8 cellular contexts compared by ENCODE assay signal in the genomic region with DNA sequence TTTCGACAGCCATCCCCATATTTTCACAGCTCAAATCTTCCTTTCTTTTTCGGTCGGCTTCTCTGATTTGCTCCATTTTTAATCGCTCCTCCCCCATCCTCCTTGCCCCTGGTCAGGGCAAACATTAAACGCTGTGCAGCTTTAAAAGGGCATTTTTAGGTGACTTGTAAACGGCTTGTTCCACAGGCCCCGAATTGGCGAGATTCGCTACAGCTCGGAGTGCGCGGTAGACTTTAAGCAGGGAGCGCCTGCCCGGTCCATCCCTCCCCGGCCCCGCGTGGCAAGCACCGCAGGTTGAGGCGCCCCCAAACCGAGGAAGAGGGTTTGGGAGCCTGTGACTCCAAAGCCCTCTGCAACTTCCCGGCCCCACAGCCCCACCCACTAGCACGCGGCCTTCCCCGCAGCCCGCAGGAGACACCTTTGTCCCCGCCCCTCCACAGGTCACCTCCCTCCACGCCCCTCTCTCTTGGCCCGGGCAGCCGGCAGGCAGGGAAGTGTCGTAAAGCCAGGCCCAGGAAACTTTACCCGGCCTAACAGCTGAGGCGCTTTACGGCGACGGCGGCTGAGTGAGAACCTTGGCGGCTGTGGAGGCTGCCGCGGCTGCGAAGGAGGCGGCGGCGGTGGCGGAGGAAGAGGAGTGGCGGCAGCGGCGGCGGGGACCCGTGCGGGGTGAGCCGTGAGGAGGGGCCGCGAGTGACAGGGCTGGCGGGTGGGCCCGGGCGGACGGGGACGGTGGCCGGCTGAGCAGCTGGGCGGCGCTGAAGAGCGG. TPM values are rescaled to one million over a fixed set of nuclear protein-coding genes. Genes with fewer than 3 reads are reported as not detected.
DNase-seq lines count a peak whose midpoint lies in the region; ATAC-seq and TF ChIP-seq lines count a peak whose summit lies in the region.

A gene (plus strand): TSS at position 550 of the 769 bp plus-strand sequence. CDS start 372 bp downstream, outside the sequence.

- H3K9ac ChIP-seq in IMR-90 (ENCODE audit: low read depth, low read length): peak within 1 kb of the TSS; percentile 81
- H3K9ac ChIP-seq in mucosa of rectum (ENCODE audit: low read depth in 1 of 2, low read length in 2 of 2): peak within 1 kb of the TSS; percentile 79 to 83

- H3K36me3 ChIP-seq in IMR-90 (ENCODE audit: control insufficient read depth, insufficient read depth, low read length) (no peaks in the 10 kb centered on the region), mucosa of rectum (ENCODE audit: control insufficient read depth in 2 of 2, insufficient read depth in 2 of 2, low read length in 2 of 2) (no peaks in the 10 kb centered on the region)

- TF ChIP-seq RAD21 in IMR-90 (IDR thresholded peaks at IDR 0.05; ENCODE audit: low read length): no peak

- H3K4me3 ChIP-seq in IMR-90 (ENCODE audit: insufficient read depth, low read depth, low read length) (peak within 1 kb of the TSS; percentile 60), mucosa of rectum (ENCODE audit: low read length in 2 of 2) (peak within 1 kb of the TSS; percentile 81 to 85)

- in situ Hi-C loops in IMR-90 (cut with MboI; ENCODE audit: low sequenced_read_pairs): no loop called here

- H3K27ac ChIP-seq in IMR-90 (ENCODE audit: insufficient read depth, low read length) (peak within 1 kb of the TSS; percentile 70), mucosa of rectum (ENCODE audit: low read depth in 2 of 2, low read length in 2 of 2) (peak within 1 kb of the TSS; percentile 85 to 87)

- POLR2A ChIA-PET in IMR-90 (lab: Charles Lee; ENCODE audit: unreplicated experiment): interaction anchor here (0.6 to 0.8 kb wide), 2 partner anchors 27 to 1637 kb away, joined by 3 to 4 read pairs; no protein-coding TSS in a partner anchor

- H3K18ac ChIP-seq in IMR-90 (ENCODE audit: low read depth, low read length): peak within 1 kb of the TSS; percentile 8; the same call in 1 of the 2 replicates

- no TSS peak for BruUV-seq in IMR-90 (replicated peaks; lab: Mats Ljungman, UMichigan)

- peaks cover 14% of the 10 kb centered on the region; the same call in 1 of the 2 replicates for H4K20me1 ChIP-seq in IMR-90 (ENCODE audit: insufficient read depth, low read length)

- H3K4me1 ChIP-seq in IMR-90 (ENCODE audit: control insufficient read depth, insufficient read depth, low read length) (peaks cover 3% of the 10 kb centered on the region), mucosa of rectum (ENCODE audit: control insufficient read depth in 2 of 2, insufficient read depth in 2 of 2, low read length in 2 of 2) (peaks cover 5 to 16% of the 10 kb centered on the region in 2 donors)

- peak within 1 kb of the TSS; percentile 69 for H4K91ac ChIP-seq in IMR-90 (ENCODE audit: insufficient read depth, low read depth, low read length)

- H2AK9ac ChIP-seq in IMR-90 (replicated peaks; ENCODE audit: low read depth, low read length, poor library complexity): peak within 1 kb of the TSS; percentile 95

- H2BK15ac ChIP-seq in IMR-90 (ENCODE audit: low read depth, low read length): peak within 1 kb of the TSS; percentile 79; the same call in 1 of the 3 replicates

- H2BK120ac ChIP-seq in IMR-90 (ENCODE audit: low read depth, low read length): peak within 1 kb of the TSS; percentile 71; the same call in 1 of the 2 replicates

- H2AK5ac ChIP-seq in IMR-90 (ENCODE audit: low read depth, low read length): peak within 1 kb of the TSS; percentile 49; the same call in 1 of the 2 replicates

- intact Hi-C loops in IMR-90 (cut with micrococcal nuclease): no loop called here

- no peak within 1 kb of the TSS for H2BK20ac ChIP-seq in IMR-90 (ENCODE audit: low read depth, low read length)

- no peak for TF ChIP-seq CTCF in IMR-90 (conservative IDR thresholded peaks at IDR 0.05; ENCODE audit: low read depth, low read length)

- H3K9me3 ChIP-seq in IMR-90 (ENCODE audit: control insufficient read depth, insufficient read depth, low read length) (no peaks in the 10 kb centered on the region), mucosa of rectum (ENCODE audit: control insufficient read depth in 2 of 2, low read length in 2 of 2) (no peaks in the 10 kb centered on the region)

- CTCF ChIA-PET in IMR-90 (lab: Yijun Ruan, JAX): interaction anchor here (0.9 kb wide), 1 partner anchor 899 kb away, joined by 3 read pairs; no protein-coding TSS in a partner anchor

- H3K4me2 ChIP-seq in IMR-90 (ENCODE audit: low read depth, low read length): peak within 1 kb of the TSS; percentile 97

- WGBS in IMR-90 (ENCODE audit: extremely low coverage in 2 of 2, insufficient read length in 1 of 2), 2 experiments: 5% methylated on average over 8 of the region's 62 CpGs; no CpG with 5 or more reads in 1 of the 2 experiments

- H3K27me3 ChIP-seq in IMR-90 (ENCODE audit: control insufficient read depth, insufficient read depth, low read length) (no peaks in the 10 kb centered on the region), mucosa of rectum (ENCODE audit: control insufficient read depth in 2 of 2, insufficient read depth in 2 of 2, low read length in 2 of 2) (no peaks in the 10 kb centered on the region)

- H2BK5ac ChIP-seq in IMR-90 (ENCODE audit: low read depth, low read length, poor library complexity, severe bottlenecking): peak within 1 kb of the TSS; percentile 60

- peak within 1 kb of the TSS; percentile 51 for H4K5ac ChIP-seq in IMR-90 (ENCODE audit: low read depth, low read length)

- TF ChIP-seq POLR2A in IMR-90 (IDR thresholded peaks at IDR 0.05; ENCODE audit: low read depth, low read length) (peak; percentile 74; the same call in 1 of the 2 replicates), erythroblast (IDR thresholded peaks at IDR 0.05; ENCODE audit: low read length) (peak; percentile 53)

- dilution Hi-C loops in IMR-90 (cut with HindIII; ENCODE audit: low sequenced_read_pairs, unreplicated experiment): no loop called here

- peak within 1 kb of the TSS; percentile 97 for H3K14ac ChIP-seq in IMR-90 (replicated peaks; ENCODE audit: low read depth, low read length)

- H4K8ac ChIP-seq in IMR-90 (ENCODE audit: low read depth in 2 of 2, low read length in 2 of 2): peak within 1 kb of the TSS; percentile 94 to 97

- peak; percentile 81 for ATAC-seq in GM21529 (IDR thresholded peaks at IDR 0.05; ENCODE audit: unreplicated experiment)
- ATAC-seq in IMR-90 (ENCODE audit: low read depth): peak; percentile 94

- DNase-seq in DMS153 (lab: John Stamatoyannopoulos, UW): peak; percentile 89
- DNase-seq in IMR-90: peak; percentile 92
- peak; percentile 50 for DNase-seq in OCI-M2 (lab: John Stamatoyannopoulos, UW; ENCODE audit: unreplicated experiment)
- DNase-seq in activated T-cell treated with anti-CD3 and anti-CD28 coated beads for 4 hours: peak; percentile 89
- DNase-seq in erythroblast (lab: John Stamatoyannopoulos, UW): peak; percentile 93
- DNase-seq in stimulated activated CD8-positive, alpha-beta memory T cell treated with anti-CD3 and anti-CD28 coated beads, Interleukin-4, amount 100 ng/mL, for 4 hours (ENCODE audit: low read depth in 2 of 2, low spot score in 1 of 2): peak; percentile 82 to 91

- H3K79me1 ChIP-seq in IMR-90 (ENCODE audit: low read depth in 1 of 2, low read length in 2 of 2): peaks cover 7 to 24% of the 10 kb centered on the region in 2 experiments

- H3K4ac ChIP-seq in IMR-90 (ENCODE audit: low read depth, low read length): peak within 1 kb of the TSS; percentile 90

- H2AFZ ChIP-seq in IMR-90 (replicated peaks; ENCODE audit: low read length, poor library complexity): peak within 1 kb of the TSS; percentile 99

- H3K56ac ChIP-seq in IMR-90 (ENCODE audit: extremely low read depth, insufficient read depth, low read length): peak within 1 kb of the TSS; percentile 90

- 0 out of 2 replicates have a peak, but pooled peaks cover 5% of the 10 kb centered on the region for H3K9me1 ChIP-seq in IMR-90 (ENCODE audit: insufficient read depth, low read length)

- peak within 1 kb of the TSS; percentile 95 for H3K23ac ChIP-seq in IMR-90 (ENCODE audit: low read depth, low read length)

TF ChIP-seq in IMR-90, 13 proteins besides CTCF, POLR2A, EP300 and RAD21:
- TF ChIP-seq MAZ (IDR thresholded peaks at IDR 0.05; ENCODE audit: borderline replicate concordance, low read depth, low read length) (0 out of 2 replicates have a peak, but pooled peaks have one; percentile 17), FOS (IDR thresholded peaks at IDR 0.05; ENCODE audit: low read depth, low read length) (no peak), BHLHE40 (IDR thresholded peaks at IDR 0.05; ENCODE audit: low read depth, low read length) (no peak), CHD1 (IDR thresholded peaks at IDR 0.05; ENCODE audit: low read depth, low read length) (no peak), SMC3 (IDR thresholded peaks at IDR 0.05; ENCODE audit: low read depth, low read length) (no peak), NFE2L2 (IDR thresholded peaks at IDR 0.05; ENCODE audit: low read depth, low read length) (no peak), RFX5 (IDR thresholded peaks at IDR 0.05; ENCODE audit: low read depth, low read length) (no peak), MXI1 (IDR thresholded peaks at IDR 0.05; ENCODE audit: borderline replicate concordance, low read depth, low read length) (peak; percentile 44; the same call in 1 of the 2 replicates), RCOR1 (IDR thresholded peaks at IDR 0.05; ENCODE audit: insufficient replicate concordance, low read length) (no peak), MAFK (IDR thresholded peaks at IDR 0.05; ENCODE audit: low read depth, low read length) (no peak)
- TF ChIP-seq, protein P1, sequence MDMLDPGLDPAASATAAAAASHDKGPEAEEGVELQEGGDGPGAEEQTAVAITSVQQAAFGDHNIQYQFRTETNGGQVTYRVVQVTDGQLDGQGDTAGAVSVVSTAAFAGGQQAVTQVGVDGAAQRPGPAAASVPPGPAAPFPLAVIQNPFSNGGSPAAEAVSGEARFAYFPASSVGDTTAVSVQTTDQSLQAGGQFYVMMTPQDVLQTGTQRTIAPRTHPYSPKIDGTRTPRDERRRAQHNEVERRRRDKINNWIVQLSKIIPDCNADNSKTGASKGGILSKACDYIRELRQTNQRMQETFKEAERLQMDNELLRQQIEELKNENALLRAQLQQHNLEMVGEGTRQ (IDR thresholded peaks at IDR 0.05; ENCODE audit: low read depth, low read length): no peak

RNA-seq across cellular contexts. Expression of the gene that starts here (rescaled TPM):
- 24.4 and 25.3 TPM in 2 replicates for total RNA-seq in IMR-90 (2012; rRNA removed)
- 3.6 and 5.8 TPM in 2 replicates for polyA plus RNA-seq in IMR-90 (2012; rRNA removed)
- 1.2 TPM in 2 replicates for polyA plus RNA-seq in IMR-90 (2012; cell fraction: cytosol; rRNA removed)
- polyA plus RNA-seq in IMR-90 (2012; cell fraction: nucleus; rRNA removed; ENCODE audit: low replicate concordance): 0.88 and 3.7 TPM in 2 replicates

Comparison
In these comparisons a context has a peak if more than half of its experiments do, and no peak if none do; other contexts are left out.
1. Peak in every context shown above with its lines: DNase-seq, ATAC-seq, H3K4me3 ChIP-seq and H3K27ac ChIP-seq.